In genomic region chr17:15914400-15915165, GRCh38 we compare ENCODE assay signal across 14 cellular contexts. TPM values are rescaled to one million over a fixed set of nuclear protein-coding genes. Genes with fewer than 3 reads are reported as not detected.
A peak's percentile ranks its signal among the peaks of the same experiment; 100 is the strongest.
DNase-seq lines count a peak whose midpoint lies in the region; ATAC-seq and TF ChIP-seq lines count a peak whose summit lies in the region.
"Had no signal": no experiment of that assay in that cellular context is flagged by ENCODE, and none has a peak within 500 bp of the region (broad histone marks: within the 10 kb centered on the region; RNA-seq: fewer than 3 reads in every experiment).

No MANE protein-coding gene starts in this region.

- peaks cover 0 to 2% (median 0%) of the 10 kb centered on the region in 4 donors for H3K4me1 Mint-ChIP-seq in naive thymus-derived CD8-positive, alpha-beta T cell
- H3K4me1 Mint-ChIP-seq in stimulated activated naive B cell treated with anti-CD40 and anti-IgM and Interleukin-4, amounts not matched to agents 10 μg/mL and 1 μg/mL and 100 μg/mL, for 72 hours = peaks cover 0 to 3% of the 10 kb centered on the region in 2 donors

- H3K4me3 Mint-ChIP-seq in naive thymus-derived CD8-positive, alpha-beta T cell = no peak overlapping the region
- H3K4me3 Mint-ChIP-seq in stimulated activated naive B cell treated with anti-CD40 and anti-IgM and Interleukin-4, amounts not matched to agents 10 μg/mL and 1 μg/mL and 100 μg/mL, for 72 hours = no peak overlapping the region

- no peak for TF ChIP-seq CTCF in fibroblast of the aortic adventitia (IDR thresholded peaks at IDR 0.05; ENCODE audit: insufficient read depth, low read length)

- POLR2A ChIA-PET in naive thymus-derived CD8-positive, alpha-beta T cell (lab: Charles Lee) = no interaction called here

- peaks cover 2 to 14% (median 8%) of the 10 kb centered on the region in 5 donors for H3K27me3 Mint-ChIP-seq in naive thymus-derived CD8-positive, alpha-beta T cell
- peaks cover 14 to 23% of the 10 kb centered on the region in 2 donors for H3K27me3 Mint-ChIP-seq in stimulated activated naive B cell treated with anti-CD40 and anti-IgM and Interleukin-4, amounts not matched to agents 10 μg/mL and 1 μg/mL and 100 μg/mL, for 72 hours

- no peak for ATAC-seq in naive thymus-derived CD8-positive, alpha-beta T cell
- ATAC-seq in stimulated activated naive B cell treated with anti-CD40 and anti-IgM and Interleukin-4, amounts not matched to agents 10 μg/mL and 1 μg/mL and 100 μg/mL, for 72 hours (replicated peaks) = no peak
- ATAC-seq: pancreas had no signal

- H3K9me3 Mint-ChIP-seq in naive thymus-derived CD8-positive, alpha-beta T cell = no peaks in the 10 kb centered on the region
- no peaks in the 10 kb centered on the region for H3K9me3 Mint-ChIP-seq in stimulated activated naive B cell treated with anti-CD40 and anti-IgM and Interleukin-4, amounts not matched to agents 10 μg/mL and 1 μg/mL and 100 μg/mL, for 72 hours

- no peak overlapping the region for H3K4me3 ChIP-seq in fibroblast of the aortic adventitia (ENCODE audit: low read depth, low read length)
- H3K4me3 ChIP-seq: BLaER1, pancreas had no signal

- no peaks in the 10 kb centered on the region for H3K36me3 Mint-ChIP-seq in naive thymus-derived CD8-positive, alpha-beta T cell
- no peaks in the 10 kb centered on the region for H3K36me3 Mint-ChIP-seq in stimulated activated naive B cell treated with anti-CD40 and anti-IgM and Interleukin-4, amounts not matched to agents 10 μg/mL and 1 μg/mL and 100 μg/mL, for 72 hours

- DNase-seq in A172 (ENCODE audit: low spot score) (peak; percentile 55), HCEC 1CT (peak; percentile 77), SKM-1 treated with dmso at 0.1 percent for 144 hours (lab: John Stamatoyannopoulos, UW; ENCODE audit: unreplicated experiment) (peak; percentile 23), fibroblast of the aortic adventitia (ENCODE audit: low read depth) (peak; percentile 60), NCI-H2081 (lab: John Stamatoyannopoulos, UW) (no peak), NCI-H2171 (lab: John Stamatoyannopoulos, UW) (no peak)
- no peak for DNase-seq in naive thymus-derived CD8-positive, alpha-beta T cell
- DNase-seq in stimulated activated naive B cell treated with anti-CD40 and anti-IgM and Interleukin-4, amounts not matched to agents 10 μg/mL and 1 μg/mL and 100 μg/mL, for 72 hours = no peak
- DNase-seq: effector CD4-positive, alpha-beta T cell; stimulated activated naive CD4-positive, alpha-beta T cell; T1000 had no signal

- peak overlapping the region in 1 of 10 donors; percentile 68 for H3K27ac Mint-ChIP-seq in naive thymus-derived CD8-positive, alpha-beta T cell
- H3K27ac Mint-ChIP-seq in stimulated activated naive B cell treated with anti-CD40 and anti-IgM and Interleukin-4, amounts not matched to agents 10 μg/mL and 1 μg/mL and 100 μg/mL, for 72 hours = no peak overlapping the region

RNA-seq across cellular contexts. Expression of gene ADORA2B, which starts 30.3 kb away (rescaled TPM):
- total RNA-seq in A172 (2014; rRNA removed; shearing (Covaris generic)) = 32.1 and 37.2 TPM in 2 replicates
- total RNA-seq in fibroblast of the aortic adventitia (ENCODE audit: low replicate concordance) = 0.90 and 19.3 TPM in 2 replicates
- total RNA-seq in naive thymus-derived CD8-positive, alpha-beta T cell = not detected
- polyA plus RNA-seq in naive thymus-derived CD8-positive, alpha-beta T cell = 1 to 10 TPM in 1 of 3 donors, under 1 TPM in 2; 0.23 to 2.2 (median 0.57) TPM
- total RNA-seq: OCI-LY7 had no signal

Comparison
In these comparisons a context has a peak if more than half of its experiments do, and no peak if none do; other contexts are left out.
1. DNase-seq: peak in A172 (single experiment), HCEC 1CT (single experiment), SKM-1 treated with dmso at 0.1 percent for 144 hours (single experiment) and fibroblast of the aortic adventitia (single experiment); none in naive thymus-derived CD8-positive, alpha-beta T cell (0 of 10), NCI-H2081 (0 of 2), stimulated activated naive B cell treated with anti-CD40 and anti-IgM and Interleukin-4, amounts not matched to agents 10 μg/mL and 1 μg/mL and 100 μg/mL, for 72 hours (single experiment) and NCI-H2171 (single experiment).